In the genomic region with DNA sequence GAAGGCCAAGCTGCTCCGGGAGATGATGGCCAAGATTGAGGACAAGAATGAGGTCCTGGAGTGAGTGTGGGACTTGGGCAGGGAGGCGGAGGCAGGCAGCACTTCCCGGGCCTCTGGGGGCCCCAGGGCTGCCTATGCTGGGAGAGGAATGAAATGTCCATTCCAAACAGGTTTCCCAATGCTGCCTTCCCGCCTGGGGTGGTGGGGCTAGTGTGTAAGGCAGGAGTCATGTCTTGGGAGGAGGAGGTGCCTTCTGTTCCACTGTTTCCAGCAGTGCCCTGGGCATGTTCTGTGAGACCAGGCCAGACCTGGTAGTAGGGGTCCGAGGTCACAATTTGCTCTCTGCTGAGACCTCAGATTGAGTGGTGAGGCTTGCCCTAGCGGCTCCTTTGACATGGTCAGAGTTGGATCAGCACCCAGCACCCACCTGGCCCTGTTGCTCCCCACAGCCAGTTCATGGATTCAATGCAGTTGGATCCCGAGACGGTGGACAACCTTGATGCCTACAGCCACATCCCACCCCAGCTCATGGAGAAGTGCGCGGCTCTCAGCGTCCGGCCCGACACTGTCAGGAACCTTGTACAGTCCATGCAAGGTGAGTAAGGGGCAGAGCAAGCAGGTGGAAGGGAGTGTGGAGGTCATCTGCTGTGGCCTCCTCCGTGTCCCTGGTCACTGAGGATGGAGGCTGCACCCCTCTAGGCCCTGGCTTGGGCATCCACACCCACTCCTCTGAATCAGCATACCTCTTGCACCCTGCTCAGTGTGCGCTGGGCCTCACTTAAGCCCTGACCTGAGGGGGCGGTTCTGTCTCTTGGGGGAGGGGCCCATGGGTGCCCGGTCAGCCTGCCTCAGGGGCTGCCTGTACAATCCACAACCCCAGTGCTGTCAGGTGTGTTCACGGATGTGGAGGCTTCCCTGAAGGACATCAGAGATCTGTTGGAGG, we compare ENCODE assay signal across 13 cellular contexts.
"Had no signal": no experiment of that assay in that cellular context is flagged by ENCODE, and none has a peak within 500 bp of the region (broad histone marks: within the 10 kb centered on the region; RNA-seq: fewer than 3 reads in every experiment).

No MANE protein-coding gene starts in this region.

- H3K27me3 Mint-ChIP-seq: activated CD8-positive, alpha-beta memory T cell treated with anti-CD3 and anti-CD28 coated beads, Interleukin-2, amount 10 ng/mL, durations not matched to agents 7 days and 5 days; type B pancreatic cell had no signal

- H3K4me1 Mint-ChIP-seq: endodermal cell, immature natural killer cell had no signal

- H3K4me3 Mint-ChIP-seq: activated CD8-positive, alpha-beta memory T cell treated with anti-CD3 and anti-CD28 coated beads, Interleukin-2, amount 10 ng/mL, durations not matched to agents 7 days and 5 days; endodermal cell; immature natural killer cell; type B pancreatic cell had no signal

- ATAC-seq: activated CD8-positive, alpha-beta memory T cell treated with anti-CD3 and anti-CD28 coated beads, Interleukin-2, amount 10 ng/mL, durations not matched to agents 7 days and 5 days had no signal

- DNase-seq: activated CD4-positive, alpha-beta T cell treated with anti-CD3 and anti-CD28 coated beads for 4 hours; activated CD8-positive, alpha-beta memory T cell treated with anti-CD3 and anti-CD28 coated beads, Interleukin-2, amount 10 ng/mL, durations not matched to agents 7 days and 5 days; activated T-cell treated with anti-CD3 and anti-CD28 coated beads, Interleukin-2, amount 50 U/mL, for 48 hours; amygdala; brain microvascular endothelial cell; cerebellar nuclear complex; dermis blood vessel endothelial cell; endodermal cell; immature natural killer cell; left cardiac atrium; midbrain; WERI-Rb-1 had no signal

- H3K9me3 Mint-ChIP-seq: endodermal cell, immature natural killer cell, type B pancreatic cell had no signal

- H3K27ac Mint-ChIP-seq: activated CD8-positive, alpha-beta memory T cell treated with anti-CD3 and anti-CD28 coated beads, Interleukin-2, amount 10 ng/mL, durations not matched to agents 7 days and 5 days; endodermal cell; type B pancreatic cell had no signal
